13 cellular contexts compared by ENCODE assay signal in genomic region chr6:52337633-52338290, GRCh38. TPM values are rescaled to one million over a fixed set of nuclear protein-coding genes. Genes with fewer than 3 reads are reported as not detected.
DNase-seq lines count a peak whose midpoint lies in the region; ATAC-seq, FAIRE-seq and TF ChIP-seq lines count a peak whose summit lies in the region.
"Had no signal": no experiment of that assay in that cellular context is flagged by ENCODE, and none has a peak within 500 bp of the region (broad histone marks: within the 10 kb centered on the region; RNA-seq: fewer than 3 reads in every experiment).

No MANE protein-coding gene starts in this region.

- intact Hi-C loops in CD8-positive, alpha-beta T cell (cut with DNase I, micrococcal nuclease): no loop called here

- H3K27me3 ChIP-seq in CD8-positive, alpha-beta T cell (ENCODE audit: insufficient read depth, low read length): no peaks in the 10 kb centered on the region
- no peaks in the 10 kb centered on the region for H3K27me3 ChIP-seq in neural progenitor cell
- H3K27me3 ChIP-seq: testis had no signal

- H3K9ac ChIP-seq in neural progenitor cell: no peak overlapping the region

- peaks cover 65% of the 10 kb centered on the region for H3K4me1 ChIP-seq in CD8-positive, alpha-beta T cell (ENCODE audit: insufficient read depth, low read length)
- H3K4me1 ChIP-seq in neural progenitor cell: no peaks in the 10 kb centered on the region
- H3K4me1 ChIP-seq: testis had no signal

- POLR2A ChIA-PET in CD8-positive, alpha-beta T cell (lab: Charles Lee): interaction anchor here (1.0 to 2.1 kb wide), 5 partner anchors 10 to 53 kb away, joined by 3 to 6 read pairs (median 4); partner anchors contain the start of genes MCM3 and PAQR8
- POLR2A ChIA-PET in activated CD8-positive, alpha-beta T cell treated with anti-CD3 and anti-CD28 coated beads, Interleukin-2, amount 10 ng/mL, durations not matched to agents 7 days and 5 days (lab: Charles Lee): interaction anchor here (0.7 kb wide), 1 partner anchor 30 kb away, joined by 3 read pairs; no protein-coding TSS in a partner anchor

- TF ChIP-seq CTCF in CD8-positive, alpha-beta T cell (IDR thresholded peaks at IDR 0.05): no peak
- no peak for TF ChIP-seq CTCF in neural progenitor cell (IDR thresholded peaks at IDR 0.05)

- peak; percentile 71 for FAIRE-seq in GM19239 (lab: Jason Lieb, UNC)

- CTCF ChIA-PET in CD8-positive, alpha-beta T cell (lab: Charles Lee): interaction anchor here (1.1 to 1.4 kb wide), 3 partner anchors 31 to 62 kb away, joined by 3 to 6 read pairs (median 4); no protein-coding TSS in a partner anchor
- CTCF ChIA-PET in activated CD8-positive, alpha-beta T cell treated with anti-CD3 and anti-CD28 coated beads, Interleukin-2, amount 10 ng/mL, durations not matched to agents 7 days and 5 days (lab: Charles Lee): interaction anchor here (0.7 to 2.3 kb wide), 12 partner anchors 8 to 64 kb away, joined by 3 to 19 read pairs (median 4); partner anchors contain the start of genes MCM3 and PAQR8

- no peak for DNase-seq in CD8-positive, alpha-beta T cell
- DNase-seq in GM19239 (ENCODE audit: insufficient read length, low spot score): no peak
- peak; percentile 32 for DNase-seq in activated CD8-positive, alpha-beta T cell treated with anti-CD3 and anti-CD28 coated beads, Interleukin-2, amount 10 ng/mL, durations not matched to agents 7 days and 5 days
- DNase-seq in activated effector memory CD4-positive, alpha-beta T cell treated with anti-CD3 and anti-CD28 coated beads, Interleukin-2, amount 50 U/mL, for 16 hours: no peak
- no peak for DNase-seq in NCI-H69 (lab: John Stamatoyannopoulos, UW)
- no peak for DNase-seq in NAMALWA (ENCODE audit: low spot score)
- DNase-seq in neural progenitor cell (ENCODE audit: low spot score): no peak
- DNase-seq: activated naive CD4-positive, alpha-beta T cell treated with anti-CD3 and anti-CD28 coated beads, Interleukin-2, amount 10 ng/mL, durations not matched to agents 7 days and 5 days; AML-193; stimulated activated CD4-positive, alpha-beta T cell treated with anti-CD3 and anti-CD28 coated beads, Interleukin-1b, Interleukin-23, amount 100 ng/mL, for 48 hours had no signal

- no peaks in the 10 kb centered on the region for H3F3A ChIP-seq in neural progenitor cell (ENCODE audit: low read depth)

- no peak overlapping the region for H3K4me3 Mint-ChIP-seq in CD8-positive, alpha-beta T cell
- H3K4me3 Mint-ChIP-seq in activated CD8-positive, alpha-beta T cell treated with anti-CD3 and anti-CD28 coated beads, Interleukin-2, amount 10 ng/mL, durations not matched to agents 7 days and 5 days: no peak overlapping the region
- H3K4me3 Mint-ChIP-seq in neural progenitor cell: no peak overlapping the region
- H3K4me3 Mint-ChIP-seq: activated naive CD4-positive, alpha-beta T cell treated with anti-CD3 and anti-CD28 coated beads, Interleukin-2, amount 10 ng/mL, durations not matched to agents 7 days and 5 days; neural crest cell had no signal

- peak overlapping the region; percentile 1 for H3K27ac Mint-ChIP-seq in CD8-positive, alpha-beta T cell
- H3K27ac Mint-ChIP-seq in activated CD8-positive, alpha-beta T cell treated with anti-CD3 and anti-CD28 coated beads, Interleukin-2, amount 10 ng/mL, durations not matched to agents 7 days and 5 days: peak overlapping the region; percentile 53
- no peak overlapping the region for H3K27ac Mint-ChIP-seq in neural progenitor cell
- H3K27ac Mint-ChIP-seq: activated naive CD4-positive, alpha-beta T cell treated with anti-CD3 and anti-CD28 coated beads, Interleukin-2, amount 10 ng/mL, durations not matched to agents 7 days and 5 days had no signal

- H3K27me3 Mint-ChIP-seq in CD8-positive, alpha-beta T cell (ENCODE audit: low read depth): no peaks in the 10 kb centered on the region
- H3K27me3 Mint-ChIP-seq in activated CD8-positive, alpha-beta T cell treated with anti-CD3 and anti-CD28 coated beads, Interleukin-2, amount 10 ng/mL, durations not matched to agents 7 days and 5 days (ENCODE audit: low read depth): no peaks in the 10 kb centered on the region
- peaks cover 2% of the 10 kb centered on the region for H3K27me3 Mint-ChIP-seq in neural progenitor cell (ENCODE audit: insufficient read depth, low read depth)
- H3K27me3 Mint-ChIP-seq: activated naive CD4-positive, alpha-beta T cell treated with anti-CD3 and anti-CD28 coated beads, Interleukin-2, amount 10 ng/mL, durations not matched to agents 7 days and 5 days had no signal

- no peaks in the 10 kb centered on the region for H3K36me3 Mint-ChIP-seq in CD8-positive, alpha-beta T cell
- no peaks in the 10 kb centered on the region for H3K36me3 Mint-ChIP-seq in activated CD8-positive, alpha-beta T cell treated with anti-CD3 and anti-CD28 coated beads, Interleukin-2, amount 10 ng/mL, durations not matched to agents 7 days and 5 days (ENCODE audit: low read depth)
- no peaks in the 10 kb centered on the region for H3K36me3 Mint-ChIP-seq in neural progenitor cell
- H3K36me3 Mint-ChIP-seq: activated naive CD4-positive, alpha-beta T cell treated with anti-CD3 and anti-CD28 coated beads, Interleukin-2, amount 10 ng/mL, durations not matched to agents 7 days and 5 days had no signal

- no peaks in the 10 kb centered on the region for H3K9me3 ChIP-seq in CD8-positive, alpha-beta T cell (ENCODE audit: low read length)
- no peaks in the 10 kb centered on the region for H3K9me3 ChIP-seq in neural progenitor cell (ENCODE audit: low read depth)
- H3K9me3 ChIP-seq: testis had no signal

- H3K4me3 ChIP-seq in CD8-positive, alpha-beta T cell (ENCODE audit: low read depth, low read length): no peak overlapping the region
- no peak overlapping the region for H3K4me3 ChIP-seq in neural progenitor cell
- H3K4me3 ChIP-seq: testis had no signal

- ATAC-seq in CD8-positive, alpha-beta T cell: no peak
- peak; percentile 62 for ATAC-seq in HG02943 (IDR thresholded peaks at IDR 0.05; ENCODE audit: low read depth, unreplicated experiment)
- ATAC-seq in activated CD8-positive, alpha-beta T cell treated with anti-CD3 and anti-CD28 coated beads, Interleukin-2, amount 10 ng/mL, durations not matched to agents 7 days and 5 days: no peak

- H3K36me3 ChIP-seq in CD8-positive, alpha-beta T cell (ENCODE audit: insufficient read depth, low read length): no peaks in the 10 kb centered on the region
- no peaks in the 10 kb centered on the region for H3K36me3 ChIP-seq in neural progenitor cell

- H4K20me1 ChIP-seq in neural progenitor cell (ENCODE audit: low read depth): no peaks in the 10 kb centered on the region

- H3K4me1 Mint-ChIP-seq in CD8-positive, alpha-beta T cell (ENCODE audit: low read depth): peaks cover 68% of the 10 kb centered on the region
- peaks cover 72% of the 10 kb centered on the region for H3K4me1 Mint-ChIP-seq in activated CD8-positive, alpha-beta T cell treated with anti-CD3 and anti-CD28 coated beads, Interleukin-2, amount 10 ng/mL, durations not matched to agents 7 days and 5 days (ENCODE audit: low read depth)
- H3K4me1 Mint-ChIP-seq in neural progenitor cell: peaks cover 23% of the 10 kb centered on the region

- no peak overlapping the region for H3K27ac ChIP-seq in CD8-positive, alpha-beta T cell (ENCODE audit: low read depth, low read length)
- no peak overlapping the region for H3K27ac ChIP-seq in neural progenitor cell
- H3K27ac ChIP-seq: testis had no signal

- no peaks in the 10 kb centered on the region for H3K79me2 ChIP-seq in neural progenitor cell (ENCODE audit: low read depth)

- H3K4me2 ChIP-seq in neural progenitor cell: no peak overlapping the region

- no peaks in the 10 kb centered on the region for H3K9me3 Mint-ChIP-seq in CD8-positive, alpha-beta T cell
- H3K9me3 Mint-ChIP-seq in activated CD8-positive, alpha-beta T cell treated with anti-CD3 and anti-CD28 coated beads, Interleukin-2, amount 10 ng/mL, durations not matched to agents 7 days and 5 days (ENCODE audit: insufficient read depth): no peaks in the 10 kb centered on the region
- H3K9me3 Mint-ChIP-seq in neural progenitor cell: no peaks in the 10 kb centered on the region
- H3K9me3 Mint-ChIP-seq: activated naive CD4-positive, alpha-beta T cell treated with anti-CD3 and anti-CD28 coated beads, Interleukin-2, amount 10 ng/mL, durations not matched to agents 7 days and 5 days had no signal

- H2AFZ ChIP-seq in neural progenitor cell (replicated peaks): no peak overlapping the region

RNA-seq across cellular contexts. Expression of gene PAQR8, which starts 24.2 kb away (rescaled TPM):
- total RNA-seq in CD8-positive, alpha-beta T cell: 1 to 10 TPM; 1.8 to 2.2 TPM
- 10 to 100 TPM; 23.0 to 25.7 TPM for total RNA-seq in activated CD8-positive, alpha-beta T cell treated with anti-CD3 and anti-CD28 coated beads, Interleukin-2, amount 10 ng/mL, durations not matched to agents 7 days and 5 days
- 16.9 and 17.7 TPM in 2 replicates for total RNA-seq in neural progenitor cell (ENCODE audit: low replicate concordance)

RNA-seq across cellular contexts. Expression of gene MCM3, which starts 53.2 kb away (rescaled TPM):
- total RNA-seq in CD8-positive, alpha-beta T cell: 1 to 10 TPM; 6.2 to 6.8 TPM
- total RNA-seq in activated CD8-positive, alpha-beta T cell treated with anti-CD3 and anti-CD28 coated beads, Interleukin-2, amount 10 ng/mL, durations not matched to agents 7 days and 5 days: 100 to 1,000 TPM; 217 to 220 TPM
- total RNA-seq in neural progenitor cell (ENCODE audit: low replicate concordance): 224 and 246 TPM in 2 replicates

Comparison
In these comparisons a context has a peak if more than half of its experiments do, and no peak if none do; other contexts are left out.
1. RNA of gene MCM3, which starts 53.2 kb away (total RNA-seq): 224 to 246 TPM in neural progenitor cell and 217 to 220 TPM in activated CD8-positive, alpha-beta T cell treated with anti-CD3 and anti-CD28 coated beads, Interleukin-2, amount 10 ng/mL, durations not matched to agents 7 days and 5 days; 6.2 to 6.8 TPM in CD8-positive, alpha-beta T cell; every median in the first group is over 10 times any median in the second.